8 cellular contexts compared by ENCODE assay signal in genomic region chr20:3751664-3752385, GRCh38. TPM values are rescaled to one million over a fixed set of nuclear protein-coding genes. Genes with fewer than 3 reads are reported as not detected.
DNase-seq lines count a peak whose midpoint lies in the region; ATAC-seq lines count a peak whose summit lies in the region.

No MANE protein-coding gene starts in this region.

- peaks cover 16% of the 10 kb centered on the region for H3K27me3 Mint-ChIP-seq in stimulated activated naive CD8-positive, alpha-beta T cell treated with anti-CD3 and anti-CD28 coated beads, Interleukin-15, amount 100 ng/mL, for 72 hours

- H3K4me1 Mint-ChIP-seq in stimulated activated naive CD8-positive, alpha-beta T cell treated with anti-CD3 and anti-CD28 coated beads, Interleukin-15, amount 100 ng/mL, for 72 hours, result peaks cover 15% of the 10 kb centered on the region

- H3K4me3 ChIP-seq in mucosa of stomach (ENCODE audit: low read length) (peak overlapping the region; percentile 19), SJCRH30 (no peak overlapping the region)

- no peaks in the 10 kb centered on the region for H3K9me3 ChIP-seq in mucosa of stomach (ENCODE audit: control insufficient read depth, low read length)
- no peaks in the 10 kb centered on the region for H3K9me3 ChIP-seq in SJCRH30 (replicated peaks)

- no peak overlapping the region for H3K27ac Mint-ChIP-seq in stimulated activated naive CD8-positive, alpha-beta T cell treated with anti-CD3 and anti-CD28 coated beads, Interleukin-15, amount 100 ng/mL, for 72 hours

- H3K9ac ChIP-seq in mucosa of stomach (ENCODE audit: low read length), result peak overlapping the region; percentile 3

- H3K27me3 ChIP-seq in mucosa of stomach (ENCODE audit: control insufficient read depth, insufficient read depth, low read length) (peaks cover 24% of the 10 kb centered on the region), SJCRH30 (no peaks in the 10 kb centered on the region)

- H3K9me3 Mint-ChIP-seq in stimulated activated naive CD8-positive, alpha-beta T cell treated with anti-CD3 and anti-CD28 coated beads, Interleukin-15, amount 100 ng/mL, for 72 hours, result no peaks in the 10 kb centered on the region

- ATAC-seq in HG03103 (IDR thresholded peaks at IDR 0.05; ENCODE audit: low read depth, unreplicated experiment), result peak; percentile 38
- peak; percentile 58 for ATAC-seq in stimulated activated naive CD8-positive, alpha-beta T cell treated with anti-CD3 and anti-CD28 coated beads, Interleukin-15, amount 100 ng/mL, for 72 hours
- ATAC-seq in HG02798 (IDR thresholded peaks at IDR 0.05; ENCODE audit: poor library complexity, unreplicated experiment), result no peak

- DNase-seq in activated CD4-positive, alpha-beta T cell treated with anti-CD3 and anti-CD28 coated beads for 24 hours (ENCODE audit: low read depth in 2 of 2), result peak; percentile 19 to 31
- DNase-seq in effector CD8-positive, alpha-beta T cell (lab: John Stamatoyannopoulos, UW), result peak; percentile 30
- DNase-seq in stimulated activated naive CD8-positive, alpha-beta T cell treated with anti-CD3 and anti-CD28 coated beads, Interleukin-15, amount 100 ng/mL, for 72 hours, result peak; percentile 64 to 71
- DNase-seq in SJCRH30, result no peak
- no peak for DNase-seq in COLO829 (ENCODE audit: low spot score)

- H3K4me3 Mint-ChIP-seq in stimulated activated naive CD8-positive, alpha-beta T cell treated with anti-CD3 and anti-CD28 coated beads, Interleukin-15, amount 100 ng/mL, for 72 hours, result peak overlapping the region; percentile 64 to 78

- H3K4me1 ChIP-seq in mucosa of stomach (ENCODE audit: control insufficient read depth, insufficient read depth, low read length) (peaks cover 29% of the 10 kb centered on the region), SJCRH30 (no peaks in the 10 kb centered on the region)

- H3K36me3 ChIP-seq in mucosa of stomach (ENCODE audit: control insufficient read depth, insufficient read depth, low read length) (no peaks in the 10 kb centered on the region), SJCRH30 (no peaks in the 10 kb centered on the region; the same call in 1 of the 2 replicates)

- H3K27ac ChIP-seq in SJCRH30, result no peak overlapping the region

RNA-seq across cellular contexts. Expression of gene ADISSP, which starts 15.7 kb away (rescaled TPM):
- total RNA-seq in SJCRH30 (2014; rRNA removed; shearing (Covaris generic)), result 44.9 and 51.3 TPM in 2 replicates

RNA-seq across cellular contexts. Expression of gene HSPA12B, which starts 19.3 kb away (rescaled TPM):
- not detected in 2 replicates for total RNA-seq in SJCRH30 (2014; rRNA removed; shearing (Covaris generic))

RNA-seq across cellular contexts. Expression of gene SPEF1, which starts 29.4 kb away (rescaled TPM):
- 0.08 and 0.16 TPM in 2 replicates for total RNA-seq in SJCRH30 (2014; rRNA removed; shearing (Covaris generic))

RNA-seq across cellular contexts. Expression of gene CENPB, which starts 34.7 kb away (rescaled TPM):
- total RNA-seq in SJCRH30 (2014; rRNA removed; shearing (Covaris generic)), result 34.6 and 36.7 TPM in 2 replicates

RNA-seq across cellular contexts. Expression of gene SIGLEC1, which starts 39.4 kb away (rescaled TPM):
- total RNA-seq in SJCRH30 (2014; rRNA removed; shearing (Covaris generic)), result 0.02 TPM in 1 of 2 replicates, not detected in the other

Comparison
In these comparisons a context has a peak if more than half of its experiments do, and no peak if none do; other contexts are left out.
1. DNase-seq: peak in activated CD4-positive, alpha-beta T cell treated with anti-CD3 and anti-CD28 coated beads for 24 hours (2 of 2), effector CD8-positive, alpha-beta T cell (single experiment) and stimulated activated naive CD8-positive, alpha-beta T cell treated with anti-CD3 and anti-CD28 coated beads, Interleukin-15, amount 100 ng/mL, for 72 hours (2 of 2); none in SJCRH30 (0 of 2) and COLO829 (single experiment).